16 cellular contexts compared by ENCODE assay signal in the genomic region with DNA sequence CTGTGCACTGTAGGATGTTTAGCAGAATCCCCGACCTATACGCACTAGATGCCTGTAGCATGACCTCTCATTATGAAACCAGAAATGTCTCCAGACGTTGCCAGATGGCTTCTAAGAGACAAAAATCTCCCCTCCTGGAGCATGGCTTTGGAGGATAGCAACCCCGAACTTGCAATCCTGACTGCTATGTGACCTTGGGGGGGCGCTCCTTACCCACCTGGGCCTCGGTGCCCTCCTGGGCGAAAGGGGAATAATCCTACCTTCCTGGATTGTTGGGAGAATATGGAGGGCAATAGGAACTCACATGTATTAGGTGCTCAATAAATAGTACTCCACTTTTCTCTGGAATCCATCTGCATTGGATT. TPM values are rescaled to one million over a fixed set of nuclear protein-coding genes. Genes with fewer than 3 reads are reported as not detected.
"Had no signal": no experiment of that assay in that cellular context is flagged by ENCODE, and none has a peak within 500 bp of the region (broad histone marks: within the 10 kb centered on the region; RNA-seq: fewer than 3 reads in every experiment).

No MANE protein-coding gene starts in this region.

- H3K36me3 Mint-ChIP-seq: natural killer cell treated with Interleukin-12 subunit alpha and Interleukin-12 subunit beta and Interleukin-15 and Interleukin-18, amount 100 ng/mL, for 72 hours had no signal

- DNase-seq: activated CD4-positive, CD25-positive, alpha-beta regulatory T cell; activated CD8-positive, alpha-beta memory T cell treated with anti-CD3 and anti-CD28 coated beads for 24 hours; activated effector memory CD4-positive, alpha-beta T cell treated with anti-CD3 and anti-CD28 coated beads, Interleukin-2, amount 50 U/mL, for 16 hours; activated naive CD4-positive, alpha-beta T cell treated with anti-CD3 and anti-CD28 coated beads, Interleukin-2, amount 50 U/mL, for 16 hours; activated T-cell treated with anti-CD3 and anti-CD28 coated beads, Interleukin-2, amount 50 U/mL, for 72 hours; spleen; stimulated activated CD4-positive, alpha-beta T cell treated with anti-CD3 and anti-CD28 coated beads, Interleukin-4, amount 100 ng/mL, for 4 hours; upper lobe of left lung had no signal

- H3K27me3 ChIP-seq: ascending aorta, breast epithelium, spleen, upper lobe of left lung had no signal

- H3K4me3 Mint-ChIP-seq: activated T-cell treated with anti-CD3 and anti-CD28 coated beads, Interleukin-2, amount 50 U/mL, for 72 hours; mesothelial cell of epicardium; natural killer cell treated with Interleukin-12 subunit alpha and Interleukin-12 subunit beta and Interleukin-15 and Interleukin-18, amount 100 ng/mL, for 72 hours; stimulated activated memory B cell treated with anti-CD40 and anti-IgM and Interleukin-4, amounts not matched to agents 10 μg/mL and 1 μg/mL and 100 μg/mL, for 72 hours had no signal

- H3K27ac Mint-ChIP-seq: activated T-cell treated with anti-CD3 and anti-CD28 coated beads, Interleukin-2, amount 50 U/mL, for 72 hours; mesothelial cell of epicardium; natural killer cell treated with Interleukin-12 subunit alpha and Interleukin-12 subunit beta and Interleukin-15 and Interleukin-18, amount 100 ng/mL, for 72 hours; stimulated activated memory B cell treated with anti-CD40 and anti-IgM and Interleukin-4, amounts not matched to agents 10 μg/mL and 1 μg/mL and 100 μg/mL, for 72 hours had no signal

- H3K27me3 Mint-ChIP-seq: stimulated activated memory B cell treated with anti-CD40 and anti-IgM and Interleukin-4, amounts not matched to agents 10 μg/mL and 1 μg/mL and 100 μg/mL, for 72 hours had no signal

- H3K9me3 ChIP-seq: ascending aorta, breast epithelium, lower lobe of right lung, spleen, thoracic aorta, upper lobe of left lung had no signal

- H3K27ac ChIP-seq: ascending aorta, breast epithelium, coronary artery, lower lobe of right lung, spleen, thoracic aorta, upper lobe of left lung had no signal

- H3K4me1 ChIP-seq: breast epithelium had no signal

- H3K9me3 Mint-ChIP-seq: activated T-cell treated with anti-CD3 and anti-CD28 coated beads, Interleukin-2, amount 50 U/mL, for 72 hours; mesothelial cell of epicardium; natural killer cell treated with Interleukin-12 subunit alpha and Interleukin-12 subunit beta and Interleukin-15 and Interleukin-18, amount 100 ng/mL, for 72 hours; stimulated activated memory B cell treated with anti-CD40 and anti-IgM and Interleukin-4, amounts not matched to agents 10 μg/mL and 1 μg/mL and 100 μg/mL, for 72 hours had no signal

- H3K4me1 Mint-ChIP-seq: mesothelial cell of epicardium had no signal

RNA-seq across cellular contexts. Expression of gene MRM1, which starts 8.1 kb away (rescaled TPM):
- total RNA-seq: ascending aorta had no signal
